32 cellular contexts compared by ENCODE assay signal in the genomic region with DNA sequence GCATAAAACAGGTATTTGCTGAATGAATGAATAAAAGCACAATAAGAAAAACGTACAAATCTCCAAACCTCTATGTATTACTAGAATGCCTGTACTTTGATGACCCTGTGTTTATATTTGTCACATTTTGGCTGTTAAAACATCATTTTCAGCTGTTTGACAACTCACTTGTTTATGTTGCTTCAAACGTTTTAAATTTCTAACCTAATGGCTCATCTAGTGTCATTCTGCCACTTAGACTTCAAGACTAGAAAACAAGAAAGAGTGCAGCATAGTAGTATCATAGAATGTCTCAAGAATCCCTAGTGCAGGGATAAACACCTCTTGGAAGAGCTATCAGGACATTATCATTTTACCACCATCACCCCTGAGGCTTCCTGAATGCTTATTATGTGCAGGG. TPM values are rescaled to one million over a fixed set of nuclear protein-coding genes. Genes with fewer than 3 reads are reported as not detected.
"Had no signal": no experiment of that assay in that cellular context is flagged by ENCODE, and none has a peak within 500 bp of the region (broad histone marks: within the 10 kb centered on the region; RNA-seq: fewer than 3 reads in every experiment).

No MANE protein-coding gene starts in this region.

- H3K4me3 ChIP-seq: ascending aorta, cardiac muscle cell had no signal

- H3K9me3 ChIP-seq: ascending aorta had no signal

- H3K27ac ChIP-seq: ascending aorta, cardiac muscle cell, VCaP had no signal

- FAIRE-seq: bronchial epithelial cell, TTC549 had no signal

- ATAC-seq: activated CD8-positive, alpha-beta memory T cell treated with anti-CD3 and anti-CD28 coated beads, Interleukin-2, amount 10 ng/mL, durations not matched to agents 7 days and 5 days; activated CD8-positive, alpha-beta T cell treated with anti-CD3 and anti-CD28 coated beads, Interleukin-2, amount 10 ng/mL, durations not matched to agents 7 days and 5 days; activated naive CD8-positive, alpha-beta T cell treated with anti-CD3 and anti-CD28 coated beads, Interleukin-2, amount 50 U/mL, for 24 hours had no signal

- H3K4me1 ChIP-seq: ascending aorta had no signal

- H3K27me3 ChIP-seq: ascending aorta, cardiac muscle cell had no signal

- DNase-seq: activated B cell treated with CpG ODN at 0.5 μM for 24 hours; activated CD4-positive, alpha-beta memory T cell treated with anti-CD3 and anti-CD28 coated beads for 36 hours; activated CD4-positive, alpha-beta T cell treated with anti-CD3 and anti-CD28 coated beads for 4 hours; activated CD4-positive, alpha-beta T cell treated with anti-CD3 and anti-CD28 coated beads, Interleukin-2, amount 10 ng/mL, durations not matched to agents 24 days and 14 days; activated CD4-positive, alpha-beta T cell treated with anti-CD3 and anti-CD28 coated beads, Interleukin-2, amount 50 U/mL, for 1 hour; activated CD4-positive, alpha-beta T cell treated with anti-CD3 and anti-CD28 coated beads, Interleukin-2, amount 50 U/mL, for 4 hours; activated CD4-positive, CD25-positive, alpha-beta regulatory T cell treated with anti-CD3 and anti-CD28 coated beads, Interleukin-2, amount 50 U/mL, for 72 hours; activated CD8-positive, alpha-beta memory T cell treated with anti-CD3 and anti-CD28 coated beads for 24 hours; activated CD8-positive, alpha-beta memory T cell treated with anti-CD3 and anti-CD28 coated beads, Interleukin-2, amount 10 ng/mL, durations not matched to agents 7 days and 5 days; activated CD8-positive, alpha-beta memory T cell treated with anti-CD3 and anti-CD28 coated beads, Interleukin-2, amount 50 U/mL, for 48 hours; activated CD8-positive, alpha-beta T cell treated with anti-CD3 and anti-CD28 coated beads, Interleukin-2, amount 10 ng/mL, durations not matched to agents 7 days and 5 days; activated effector memory CD4-positive, alpha-beta T cell treated with Interleukin-2 at 50 U/mL for 16 hours; activated gamma-delta T cell; activated naive CD4-positive, alpha-beta T cell treated with anti-CD3 and anti-CD28 coated beads, Interleukin-2, amount 10 ng/mL, durations not matched to agents 7 days and 5 days; activated naive CD4-positive, alpha-beta T cell treated with Interleukin-2 at 50 U/mL for 16 hours; activated naive CD8-positive, alpha-beta T cell treated with anti-CD3 and anti-CD28 coated beads, Interleukin-2, amount 10 ng/mL, durations not matched to agents 7 days and 5 days; activated naive CD8-positive, alpha-beta T cell treated with anti-CD3 and anti-CD28 coated beads, Interleukin-2, amount 50 U/mL, for 24 hours; activated T-cell treated with anti-CD3 and anti-CD28 coated beads, Interleukin-2, amount 50 U/mL, for 24 hours; activated T-cell treated with anti-CD3 and anti-CD28 coated beads, Interleukin-2, amount 50 U/mL, for 48 hours; amygdala; anterior cingulate cortex; caudate nucleus; cerebellar nuclear complex; T-helper 1 cell; T-helper 2 cell; T-helper 9 cell had no signal

- H3K36me3 ChIP-seq: ascending aorta, cardiac muscle cell had no signal

RNA-seq across cellular contexts. Expression of a gene that starts 19.4 kb away (rescaled TPM):
- total RNA-seq: activated B cell treated with CpG ODN at 0.5 μM for 24 hours; activated CD4-positive, alpha-beta memory T cell treated with anti-CD3 and anti-CD28 coated beads for 36 hours; activated CD8-positive, alpha-beta memory T cell treated with anti-CD3 and anti-CD28 coated beads, Interleukin-2, amount 10 ng/mL, durations not matched to agents 7 days and 5 days; activated CD8-positive, alpha-beta T cell treated with anti-CD3 and anti-CD28 coated beads, Interleukin-2, amount 10 ng/mL, durations not matched to agents 7 days and 5 days had no signal

RNA-seq across cellular contexts. Expression of a gene that starts 56.9 kb away (rescaled TPM):
- total RNA-seq: activated B cell treated with CpG ODN at 0.5 μM for 24 hours; activated CD4-positive, alpha-beta T cell treated with anti-CD3 and anti-CD28 coated beads, Interleukin-2, amount 10 ng/mL, durations not matched to agents 24 days and 14 days; activated CD8-positive, alpha-beta memory T cell treated with anti-CD3 and anti-CD28 coated beads, Interleukin-2, amount 10 ng/mL, durations not matched to agents 7 days and 5 days; activated CD8-positive, alpha-beta T cell treated with anti-CD3 and anti-CD28 coated beads, Interleukin-2, amount 10 ng/mL, durations not matched to agents 7 days and 5 days; activated naive CD8-positive, alpha-beta T cell treated with anti-CD3 and anti-CD28 coated beads, Interleukin-2, amount 10 ng/mL, durations not matched to agents 7 days and 5 days; activated T-helper 2 cell treated with anti-CD3 and anti-CD28 coated beads, Interferon-gamma antibody, Interleukin-2, Interleukin-4, amounts not matched to agents 10 μg/mL and 5 μg/mL and 100 μg/mL, durations not matched to agents 14 hours and 24 hours and 36 hours; ascending aorta; bronchial epithelial cell had no signal
- polyA plus RNA-seq: cardiac muscle cell had no signal
